20 cellular contexts compared by ENCODE assay signal in the genomic region with DNA sequence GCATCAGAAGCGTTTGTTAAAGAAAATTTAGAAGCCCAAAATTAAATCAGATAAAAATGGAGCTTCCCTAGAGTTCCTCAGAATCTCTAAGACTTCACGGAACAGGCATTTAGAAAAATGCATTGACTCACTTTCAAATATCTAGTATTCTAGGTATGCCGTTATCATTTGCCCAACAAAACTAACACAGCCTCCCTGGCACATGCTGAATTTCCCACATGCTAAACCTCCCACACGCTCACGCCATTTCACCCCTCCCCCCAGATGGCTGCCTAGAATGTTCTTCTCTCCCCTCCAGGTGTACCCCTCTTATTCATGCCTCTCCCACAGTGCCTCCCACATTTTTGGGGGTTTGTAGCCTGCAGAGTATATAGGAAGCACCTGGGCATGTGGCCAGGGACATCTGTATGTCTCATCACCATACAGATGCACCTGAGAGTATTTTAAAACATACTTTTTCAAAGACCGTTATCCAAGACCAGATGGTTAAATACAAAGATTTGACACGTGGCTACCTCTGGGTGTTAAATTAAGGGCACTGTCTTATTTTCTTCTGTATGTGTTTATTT. TPM values are rescaled to one million over a fixed set of nuclear protein-coding genes. Genes with fewer than 3 reads are reported as not detected.
DNase-seq lines count a peak whose midpoint lies in the region; ATAC-seq and TF ChIP-seq lines count a peak whose summit lies in the region.
"Had no signal": no experiment of that assay in that cellular context is flagged by ENCODE, and none has a peak within 500 bp of the region (broad histone marks: within the 10 kb centered on the region; RNA-seq: fewer than 3 reads in every experiment).

No MANE protein-coding gene starts in this region.

- no peak overlapping the region for H3K4me3 ChIP-seq in osteoblast (ENCODE audit: insufficient read depth, low read length)
- H3K4me3 ChIP-seq: breast epithelium, left ventricle myocardium inferior, MG63 had no signal

- H3K4me1 Mint-ChIP-seq in activated T-cell treated with anti-CD3 and anti-CD28 coated beads, Interleukin-2, amount 50 U/mL, for 24 hours (ENCODE audit: low read depth), result peaks cover 50% of the 10 kb centered on the region
- peaks cover 73% of the 10 kb centered on the region for H3K4me1 Mint-ChIP-seq in activated T-cell treated with anti-CD3 and anti-CD28 coated beads, Interleukin-2, amount 50 U/mL, for 4 hours (ENCODE audit: low read depth)

- peaks cover 42% of the 10 kb centered on the region for H3K36me3 ChIP-seq in osteoblast (ENCODE audit: insufficient read depth, low read length)
- H3K36me3 ChIP-seq: breast epithelium, MG63 had no signal

- H3K79me2 ChIP-seq in osteoblast (ENCODE audit: insufficient read depth, low read length), result no peaks in the 10 kb centered on the region
- H3K79me2 ChIP-seq: parathyroid adenoma had no signal

- H3K9me3 ChIP-seq in osteoblast (ENCODE audit: low read depth, low read length), result no peaks in the 10 kb centered on the region
- H3K9me3 ChIP-seq: breast epithelium, left ventricle myocardium inferior, MG63 had no signal

- no peak overlapping the region for H3K4me2 ChIP-seq in osteoblast (ENCODE audit: insufficient read depth, low read length)

- H3K27me3 Mint-ChIP-seq in activated T-cell treated with anti-CD3 and anti-CD28 coated beads, Interleukin-2, amount 50 U/mL, for 24 hours, result no peaks in the 10 kb centered on the region
- H3K27me3 Mint-ChIP-seq in activated T-cell treated with anti-CD3 and anti-CD28 coated beads, Interleukin-2, amount 50 U/mL, for 4 hours (ENCODE audit: low read depth), result no peaks in the 10 kb centered on the region
- H3K27me3 Mint-ChIP-seq: activated B cell treated with CpG ODN at 0.5 μM for 24 hours; activated naive CD8-positive, alpha-beta T cell treated with anti-CD3 and anti-CD28 coated beads for 36 hours had no signal

- H3K27me3 ChIP-seq in osteoblast (ENCODE audit: insufficient read depth, low read length), result no peaks in the 10 kb centered on the region
- H3K27me3 ChIP-seq: breast epithelium, MG63 had no signal

- no peak overlapping the region for H3K4me3 Mint-ChIP-seq in activated T-cell treated with anti-CD3 and anti-CD28 coated beads, Interleukin-2, amount 50 U/mL, for 24 hours
- no peak overlapping the region for H3K4me3 Mint-ChIP-seq in activated T-cell treated with anti-CD3 and anti-CD28 coated beads, Interleukin-2, amount 50 U/mL, for 4 hours
- H3K4me3 Mint-ChIP-seq: activated B cell treated with CpG ODN at 0.5 μM for 24 hours; activated naive CD8-positive, alpha-beta T cell treated with anti-CD3 and anti-CD28 coated beads for 36 hours had no signal

- no peak for ATAC-seq in activated T-cell treated with anti-CD3 and anti-CD28 coated beads, Interleukin-2, amount 50 U/mL, for 4 hours
- ATAC-seq in HG03108 (IDR thresholded peaks at IDR 0.05; ENCODE audit: unreplicated experiment), result no peak

- peaks cover 86% of the 10 kb centered on the region for H3K36me3 Mint-ChIP-seq in activated T-cell treated with anti-CD3 and anti-CD28 coated beads, Interleukin-2, amount 50 U/mL, for 24 hours (ENCODE audit: low read depth)
- H3K36me3 Mint-ChIP-seq in activated T-cell treated with anti-CD3 and anti-CD28 coated beads, Interleukin-2, amount 50 U/mL, for 4 hours (ENCODE audit: insufficient read depth), result peaks cover 54% of the 10 kb centered on the region

- DNase-seq in activated T-cell treated with anti-CD3 and anti-CD28 coated beads, Interleukin-2, amount 50 U/mL, for 24 hours, result no peak
- DNase-seq in activated T-cell treated with anti-CD3 and anti-CD28 coated beads, Interleukin-2, amount 50 U/mL, for 4 hours, result no peak
- peak; percentile 83 for DNase-seq in NCI-H226
- DNase-seq in astrocyte of the hippocampus (ENCODE audit: low read depth, low spot score), result peak; percentile 17
- peak; percentile 59 for DNase-seq in osteoblast (ENCODE audit: insufficient read length, low spot score, missing footprints)
- no peak for DNase-seq in dedifferentiated amniotic fluid mesenchymal stem cell (ENCODE audit: extremely low spot score)
- DNase-seq in D341Med (ENCODE audit: low spot score), result no peak
- DNase-seq: activated B cell treated with CpG ODN at 0.5 μM for 24 hours; activated CD8-positive, alpha-beta memory T cell treated with anti-CD3 and anti-CD28 coated beads, Interleukin-2, amount 50 U/mL, for 48 hours; activated naive CD8-positive, alpha-beta T cell treated with anti-CD3 and anti-CD28 coated beads for 36 hours; EL; left ventricle myocardium inferior; MG63; NCI-H1694; NCI-H446; stimulated activated CD4-positive, alpha-beta T cell treated with anti-CD3 and anti-CD28 coated beads, Interleukin-2, amount 100 ng/mL, for 24 hours had no signal

- no peaks in the 10 kb centered on the region for H3K9me3 Mint-ChIP-seq in activated T-cell treated with anti-CD3 and anti-CD28 coated beads, Interleukin-2, amount 50 U/mL, for 24 hours
- H3K9me3 Mint-ChIP-seq in activated T-cell treated with anti-CD3 and anti-CD28 coated beads, Interleukin-2, amount 50 U/mL, for 4 hours, result no peaks in the 10 kb centered on the region
- H3K9me3 Mint-ChIP-seq: activated B cell treated with CpG ODN at 0.5 μM for 24 hours; activated naive CD8-positive, alpha-beta T cell treated with anti-CD3 and anti-CD28 coated beads for 36 hours had no signal

- no peak overlapping the region for H3K27ac ChIP-seq in osteoblast (ENCODE audit: low read depth, low read length)
- H3K27ac ChIP-seq: breast epithelium, epithelial cell of prostate, left ventricle myocardium inferior, parathyroid adenoma had no signal

- TF ChIP-seq CTCF in osteoblast (IDR thresholded peaks at IDR 0.05; ENCODE audit: extremely low read depth, low read depth, low read length), result no peak

- H3K4me1 ChIP-seq in osteoblast (ENCODE audit: insufficient read depth, low read length), result no peaks in the 10 kb centered on the region
- H3K4me1 ChIP-seq: left ventricle myocardium inferior, parathyroid adenoma had no signal

- H3K27ac Mint-ChIP-seq in activated T-cell treated with anti-CD3 and anti-CD28 coated beads, Interleukin-2, amount 50 U/mL, for 24 hours, result peak overlapping the region; percentile 9
- H3K27ac Mint-ChIP-seq: activated B cell treated with CpG ODN at 0.5 μM for 24 hours; activated naive CD8-positive, alpha-beta T cell treated with anti-CD3 and anti-CD28 coated beads for 36 hours had no signal

- no peaks in the 10 kb centered on the region for H4K20me1 ChIP-seq in osteoblast (ENCODE audit: insufficient read depth, low read length)

- H2AFZ ChIP-seq in osteoblast (ENCODE audit: low read length), result no peak overlapping the region
- H2AFZ ChIP-seq: parathyroid adenoma had no signal

RNA-seq across cellular contexts. Expression of a gene that starts 38.2 kb away (rescaled TPM):
- total RNA-seq in activated T-cell treated with anti-CD3 and anti-CD28 coated beads, Interleukin-2, amount 50 U/mL, for 4 hours, result 10 to 100 TPM; 67.0 to 88.9 (median 77.1) TPM
- total RNA-seq in osteoblast, result 6.5 and 8.5 TPM in 2 replicates

Comparison
In these comparisons a context has a peak if more than half of its experiments do, and no peak if none do; other contexts are left out.
1. DNase-seq: peak in NCI-H226 (single experiment), astrocyte of the hippocampus (single experiment) and osteoblast (single experiment); none in activated T-cell treated with anti-CD3 and anti-CD28 coated beads, Interleukin-2, amount 50 U/mL, for 24 hours (single experiment), activated T-cell treated with anti-CD3 and anti-CD28 coated beads, Interleukin-2, amount 50 U/mL, for 4 hours (single experiment), dedifferentiated amniotic fluid mesenchymal stem cell (single experiment) and D341Med (single experiment).